In genomic region chr15:84023636-84024035, GRCh38 we compare ENCODE assay signal across 8 cellular contexts.
DNase-seq lines count a peak whose midpoint lies in the region; ATAC-seq and TF ChIP-seq lines count a peak whose summit lies in the region.

No MANE protein-coding gene starts in this region.

- no peak overlapping the region for H3K27ac ChIP-seq in lower lobe of right lung

- TF ChIP-seq EP300 in Ishikawa (IDR thresholded peaks at IDR 0.05; ENCODE audit: borderline replicate concordance): no peak

- no peaks in the 10 kb centered on the region for H3K4me1 ChIP-seq in lower lobe of right lung

- TF ChIP-seq CTCF in astrocyte of the cerebellum (IDR thresholded peaks at IDR 0.05; ENCODE audit: low read depth, low read length, missing control alignments) (peak; percentile 38), lower lobe of right lung (IDR thresholded peaks at IDR 0.05) (peak; percentile 49)

- peaks cover under 1% of the 10 kb centered on the region for H3K9me3 ChIP-seq in lower lobe of right lung

- DNase-seq in EL (peak; percentile 11), astrocyte of the cerebellum (ENCODE audit: low read depth) (no peak), lower lobe of right lung (no peak), UCSD-AML1 (lab: John Stamatoyannopoulos, UW; ENCODE audit: unreplicated experiment) (no peak), DMS114 treated with DMSO at 0.1 percent for 48 hours (lab: John Stamatoyannopoulos, UW; ENCODE audit: unreplicated experiment) (no peak), posterior vena cava (ENCODE audit: low spot score) (no peak)

- intact Hi-C loops in lower lobe of right lung (cut with DNase I): no loop called here
- intact Hi-C loops in posterior vena cava (cut with DNase I): no loop called here

- in situ Hi-C loops in astrocyte of the cerebellum (cut with HindIII; ENCODE audit: low sequenced_read_pairs): no loop called here

- H3K4me3 ChIP-seq in astrocyte of the cerebellum (ENCODE audit: low read depth, low read length) (no peak overlapping the region), lower lobe of right lung (no peak overlapping the region)

- no peaks in the 10 kb centered on the region for H3K36me3 ChIP-seq in lower lobe of right lung

- ATAC-seq in lower lobe of right lung (no peak), GM21390 (IDR thresholded peaks at IDR 0.05; ENCODE audit: unreplicated experiment) (no peak)

- no peaks in the 10 kb centered on the region for H3K27me3 ChIP-seq in lower lobe of right lung (ENCODE audit: low read depth)

- peak; percentile 51 for TF ChIP-seq RAD21 in Ishikawa (IDR thresholded peaks at IDR 0.05; ENCODE audit: low read depth)

TF ChIP-seq in Ishikawa, 13 proteins besides CTCF, POLR2A, EP300 and RAD21:
- TF ChIP-seq ZBTB7A (IDR thresholded peaks at IDR 0.05; ENCODE audit: low read depth): no peak
- TF ChIP-seq, protein P1, sequence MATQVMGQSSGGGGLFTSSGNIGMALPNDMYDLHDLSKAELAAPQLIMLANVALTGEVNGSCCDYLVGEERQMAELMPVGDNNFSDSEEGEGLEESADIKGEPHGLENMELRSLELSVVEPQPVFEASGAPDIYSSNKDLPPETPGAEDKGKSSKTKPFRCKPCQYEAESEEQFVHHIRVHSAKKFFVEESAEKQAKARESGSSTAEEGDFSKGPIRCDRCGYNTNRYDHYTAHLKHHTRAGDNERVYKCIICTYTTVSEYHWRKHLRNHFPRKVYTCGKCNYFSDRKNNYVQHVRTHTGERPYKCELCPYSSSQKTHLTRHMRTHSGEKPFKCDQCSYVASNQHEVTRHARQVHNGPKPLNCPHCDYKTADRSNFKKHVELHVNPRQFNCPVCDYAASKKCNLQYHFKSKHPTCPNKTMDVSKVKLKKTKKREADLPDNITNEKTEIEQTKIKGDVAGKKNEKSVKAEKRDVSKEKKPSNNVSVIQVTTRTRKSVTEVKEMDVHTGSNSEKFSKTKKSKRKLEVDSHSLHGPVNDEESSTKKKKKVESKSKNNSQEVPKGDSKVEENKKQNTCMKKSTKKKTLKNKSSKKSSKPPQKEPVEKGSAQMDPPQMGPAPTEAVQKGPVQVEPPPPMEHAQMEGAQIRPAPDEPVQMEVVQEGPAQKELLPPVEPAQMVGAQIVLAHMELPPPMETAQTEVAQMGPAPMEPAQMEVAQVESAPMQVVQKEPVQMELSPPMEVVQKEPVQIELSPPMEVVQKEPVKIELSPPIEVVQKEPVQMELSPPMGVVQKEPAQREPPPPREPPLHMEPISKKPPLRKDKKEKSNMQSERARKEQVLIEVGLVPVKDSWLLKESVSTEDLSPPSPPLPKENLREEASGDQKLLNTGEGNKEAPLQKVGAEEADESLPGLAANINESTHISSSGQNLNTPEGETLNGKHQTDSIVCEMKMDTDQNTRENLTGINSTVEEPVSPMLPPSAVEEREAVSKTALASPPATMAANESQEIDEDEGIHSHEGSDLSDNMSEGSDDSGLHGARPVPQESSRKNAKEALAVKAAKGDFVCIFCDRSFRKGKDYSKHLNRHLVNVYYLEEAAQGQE (IDR thresholded peaks at IDR 0.05; ENCODE audit: low read depth): no peak
- TF ChIP-seq FOXM1 (IDR thresholded peaks at IDR 0.05; ENCODE audit: borderline replicate concordance, low read depth): no peak
- TF ChIP-seq TAF1 (IDR thresholded peaks at IDR 0.05; ENCODE audit: low read depth): no peak
- no peak for TF ChIP-seq EGR1 (IDR thresholded peaks at IDR 0.05)
- TF ChIP-seq, protein P2, sequence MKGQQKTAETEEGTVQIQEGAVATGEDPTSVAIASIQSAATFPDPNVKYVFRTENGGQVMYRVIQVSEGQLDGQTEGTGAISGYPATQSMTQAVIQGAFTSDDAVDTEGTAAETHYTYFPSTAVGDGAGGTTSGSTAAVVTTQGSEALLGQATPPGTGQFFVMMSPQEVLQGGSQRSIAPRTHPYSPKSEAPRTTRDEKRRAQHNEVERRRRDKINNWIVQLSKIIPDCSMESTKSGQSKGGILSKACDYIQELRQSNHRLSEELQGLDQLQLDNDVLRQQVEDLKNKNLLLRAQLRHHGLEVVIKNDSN (IDR thresholded peaks at IDR 0.05): no peak
- no peak for TF ChIP-seq TEAD4 (IDR thresholded peaks at IDR 0.05)
- TF ChIP-seq, protein P3, sequence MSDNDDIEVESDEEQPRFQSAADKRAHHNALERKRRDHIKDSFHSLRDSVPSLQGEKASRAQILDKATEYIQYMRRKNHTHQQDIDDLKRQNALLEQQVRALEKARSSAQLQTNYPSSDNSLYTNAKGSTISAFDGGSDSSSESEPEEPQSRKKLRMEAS (IDR thresholded peaks at IDR 0.05): no peak
- no peak for TF ChIP-seq NFIC (IDR thresholded peaks at IDR 0.05)
- no peak for TF ChIP-seq CREB1 (IDR thresholded peaks at IDR 0.05; ENCODE audit: low read depth)
- no peak for TF ChIP-seq TCF12 (IDR thresholded peaks at IDR 0.05; ENCODE audit: low read depth)
- TF ChIP-seq CEBPB (IDR thresholded peaks at IDR 0.05): no peak
- no peak for TF ChIP-seq YY1 (IDR thresholded peaks at IDR 0.05; ENCODE audit: low read depth)
